In genomic region chr3:32470362-32470761, GRCh38 we compare ENCODE assay signal across 20 cellular contexts. TPM values are rescaled to one million over a fixed set of nuclear protein-coding genes. Genes with fewer than 3 reads are reported as not detected.
DNase-seq lines count a peak whose midpoint lies in the region; ATAC-seq, FAIRE-seq and TF ChIP-seq lines count a peak whose summit lies in the region.
"Had no signal": no experiment of that assay in that cellular context is flagged by ENCODE, and none has a peak within 500 bp of the region (broad histone marks: within the 10 kb centered on the region; RNA-seq: fewer than 3 reads in every experiment).

No MANE protein-coding gene starts in this region.

- H3K36me3 Mint-ChIP-seq in astrocyte (ENCODE audit: low read depth, unreplicated experiment) (peaks cover 15% of the 10 kb centered on the region), osteocyte (ENCODE audit: unreplicated experiment) (peaks cover 15% of the 10 kb centered on the region)

- ATAC-seq in SK-N-SH treated with all-trans-retinoic acid at 6 μM for 48 hours (no peak), HG03460 (IDR thresholded peaks at IDR 0.05; ENCODE audit: unreplicated experiment) (no peak)

- H3K4me1 ChIP-seq in SK-N-SH (ENCODE audit: control insufficient read depth in 1 of 2, insufficient read depth in 2 of 2, low read depth in 1 of 2, low read length in 1 of 2) = peaks cover 0 to 13% of the 10 kb centered on the region in 2 experiments; a peak in 3 of 4 replicates
- H3K4me1 ChIP-seq in GM23248 (ENCODE audit: insufficient read depth) = peaks cover 16% of the 10 kb centered on the region
- H3K4me1 ChIP-seq in astrocyte (ENCODE audit: insufficient read depth, low read length) = peaks cover 20% of the 10 kb centered on the region

- H3K27me3 ChIP-seq in SK-N-SH (ENCODE audit: insufficient read depth) (no peaks in the 10 kb centered on the region), GM23248 (replicated peaks; ENCODE audit: insufficient read depth) (no peaks in the 10 kb centered on the region), astrocyte (ENCODE audit: insufficient read depth, low read length) (no peaks in the 10 kb centered on the region)

- TF ChIP-seq CTCF in SK-N-SH (IDR thresholded peaks at IDR 0.05) (no peak), astrocyte (IDR thresholded peaks at IDR 0.05; ENCODE audit: insufficient read depth, low read depth, low read length) (no peak), osteocyte (IDR thresholded peaks at IDR 0.05) (no peak)

- H3K4me3 ChIP-seq in SK-N-SH (ENCODE audit: low read depth in 2 of 2, low read length in 1 of 2) (no peak overlapping the region), GM23248 (no peak overlapping the region), astrocyte (ENCODE audit: insufficient read depth, low read depth, low read length) (no peak overlapping the region)
- H3K4me3 ChIP-seq: skin epidermis had no signal

- H4K20me1 ChIP-seq in SK-N-SH (ENCODE audit: insufficient read depth) (peaks cover 11% of the 10 kb centered on the region), GM23248 (ENCODE audit: insufficient read depth) (0 out of 2 replicates have a peak, but pooled peaks cover 4% of the 10 kb centered on the region), astrocyte (ENCODE audit: insufficient read depth, low read length) (peaks cover 29% of the 10 kb centered on the region)

- H3K9me2 ChIP-seq in SK-N-SH (no peaks in the 10 kb centered on the region), GM23248 (ENCODE audit: insufficient read depth) (no peaks in the 10 kb centered on the region)

- H3K27me3 Mint-ChIP-seq in astrocyte (ENCODE audit: low read depth, unreplicated experiment) (no peaks in the 10 kb centered on the region), osteocyte (ENCODE audit: unreplicated experiment) (no peaks in the 10 kb centered on the region)
- H3K27me3 Mint-ChIP-seq: brain had no signal

- WGBS in SK-N-SH (ENCODE audit: low lambda C conversion rate) = 91% methylated on average over 5 of the region's 5 CpGs
- WGBS in GM23248 (ENCODE audit: low coverage in 1 of 2, low lambda C conversion rate in 2 of 2, missing lambda C conversion rate in 2 of 2), 2 experiments = 93 to 96% methylated on average over 5 of the region's 5 CpGs

- in situ Hi-C loops in GM23248 (cut with MboI) = loop anchor here (10.0 kb wide), 1 partner anchor 176 kb away; no protein-coding TSS in a partner anchor

- H3F3A ChIP-seq in SK-N-SH (replicated peaks; ENCODE audit: insufficient read depth) (peaks cover 16% of the 10 kb centered on the region), GM23248 (ENCODE audit: insufficient read depth) (peaks cover 20% of the 10 kb centered on the region)

- H3K9me3 Mint-ChIP-seq in astrocyte (ENCODE audit: unreplicated experiment) (no peaks in the 10 kb centered on the region), osteocyte (ENCODE audit: unreplicated experiment) (no peaks in the 10 kb centered on the region)
- H3K9me3 Mint-ChIP-seq: brain had no signal

- CTCF ChIA-PET in SK-N-SH (lab: Yijun Ruan, JAX) = interaction anchor here (0.6 to 4.5 kb wide), 6 partner anchors 12 to 326 kb away, joined by 3 to 98 read pairs (median 4); no protein-coding TSS in a partner anchor

- FAIRE-seq in astrocyte (lab: Jason Lieb, UNC) = no peak

- H3K79me2 ChIP-seq in SK-N-SH (ENCODE audit: insufficient read depth) (peaks cover 5% of the 10 kb centered on the region; the same call in 1 of the 2 replicates), GM23248 (ENCODE audit: insufficient read depth) (no peaks in the 10 kb centered on the region), astrocyte (ENCODE audit: insufficient read depth, low read length) (no peaks in the 10 kb centered on the region)

- H3K27ac ChIP-seq in SK-N-SH (ENCODE audit: low read depth in 2 of 2, low read length in 1 of 2) = peak overlapping the region in 1 of 2 experiments; percentile 66; a peak in 1 of 4 replicates
- no peak overlapping the region for H3K27ac ChIP-seq in GM23248
- H3K27ac ChIP-seq in astrocyte (ENCODE audit: low read depth, low read length) = peak overlapping the region; percentile 71
- H3K27ac ChIP-seq: 22Rv1, C4-2B had no signal

- POLR2A ChIA-PET in SK-N-SH (lab: Yijun Ruan, JAX) = no interaction called here

- DNase-seq in SK-N-SH (no peak), GM23248 (no peak), astrocyte (ENCODE audit: low read depth) (no peak), osteocyte (ENCODE audit: extremely low spot score, unreplicated experiment) (peak; percentile 48), superior temporal gyrus (ENCODE audit: extremely low spot score) (no peak), NCI-H1105 (lab: John Stamatoyannopoulos, UW) (no peak)
- DNase-seq: activated naive CD4-positive, alpha-beta T cell treated with Interleukin-2 at 50 U/mL for 16 hours; DMS79; glutamatergic neuron; GOT3; NCI-H2107; NCI-H526 treated with DMSO at 0.1 percent for 48 hours; posterior cingulate gyrus; stimulated activated CD4-positive, alpha-beta T cell treated with anti-CD3 and anti-CD28 coated beads, Interleukin-4, amount 100 ng/mL, for 24 hours had no signal

- H3K4me3 Mint-ChIP-seq in astrocyte (ENCODE audit: unreplicated experiment) (no peak overlapping the region), osteocyte (ENCODE audit: unreplicated experiment) (no peak overlapping the region)
- H3K4me3 Mint-ChIP-seq: brain had no signal

- 0 out of 2 replicates have a peak overlapping the region, but pooled peaks have one; percentile 40 for H3K4me2 ChIP-seq in SK-N-SH
- peak overlapping the region; percentile 8 for H3K4me2 ChIP-seq in GM23248 (ENCODE audit: unreplicated experiment)
- H3K4me2 ChIP-seq in astrocyte (ENCODE audit: low read length) = peak overlapping the region; percentile 73

- no peak overlapping the region for H3K9ac ChIP-seq in SK-N-SH
- H3K9ac ChIP-seq in GM23248 = no peak overlapping the region
- H3K9ac ChIP-seq in astrocyte (ENCODE audit: low read length) = no peak overlapping the region

- H3K4me1 Mint-ChIP-seq in astrocyte (ENCODE audit: low read depth, unreplicated experiment) (peaks cover 14% of the 10 kb centered on the region), osteocyte (ENCODE audit: unreplicated experiment) (peaks cover 29% of the 10 kb centered on the region)

- H3K9me3 ChIP-seq in SK-N-SH (no peaks in the 10 kb centered on the region), GM23248 (ENCODE audit: low read depth) (no peaks in the 10 kb centered on the region), astrocyte (ENCODE audit: insufficient read depth, low read depth, low read length) (no peaks in the 10 kb centered on the region)

- TF ChIP-seq EP300 in SK-N-SH (IDR thresholded peaks at IDR 0.05; ENCODE audit: borderline replicate concordance in 1 of 2, low read depth in 1 of 2, low read length in 1 of 2) = no peak

- peaks cover 5 to 16% of the 10 kb centered on the region in 2 experiments for H3K36me3 ChIP-seq in SK-N-SH (replicated peaks in 1 of 2; ENCODE audit: control insufficient read depth in 1 of 2, insufficient read depth in 2 of 2, low read length in 1 of 2)
- no peaks in the 10 kb centered on the region for H3K36me3 ChIP-seq in GM23248 (ENCODE audit: low read depth)
- H3K36me3 ChIP-seq in astrocyte (ENCODE audit: insufficient read depth, low read length) = no peaks in the 10 kb centered on the region

- no peak for TF ChIP-seq RAD21 in SK-N-SH (IDR thresholded peaks at IDR 0.05; ENCODE audit: low read length)

- no peak overlapping the region for H3K27ac Mint-ChIP-seq in astrocyte (ENCODE audit: unreplicated experiment)
- peak overlapping the region; percentile 41 for H3K27ac Mint-ChIP-seq in osteocyte (ENCODE audit: unreplicated experiment)
- H3K27ac Mint-ChIP-seq: brain had no signal

- no peak overlapping the region for H2AFZ ChIP-seq in SK-N-SH (ENCODE audit: low read depth)
- H2AFZ ChIP-seq in GM23248 = no peak overlapping the region
- H2AFZ ChIP-seq in astrocyte (ENCODE audit: low read depth, low read length) = no peak overlapping the region

TF ChIP-seq in SK-N-SH, 30 proteins besides CTCF, POLR2A, EP300 and RAD21:
- no peak for TF ChIP-seq POLR2AphosphoS5 (IDR thresholded peaks at IDR 0.05; ENCODE audit: low read depth, low read length)
- no peak for TF ChIP-seq JUND (IDR thresholded peaks at IDR 0.05)
- no peak for TF ChIP-seq EZH2phosphoT487 (IDR thresholded peaks at IDR 0.05; ENCODE audit: borderline replicate concordance, low read depth)
- TF ChIP-seq TAF1 (IDR thresholded peaks at IDR 0.05; ENCODE audit: borderline replicate concordance, low read depth, low read length) = no peak
- TF ChIP-seq NFIC (IDR thresholded peaks at IDR 0.05; ENCODE audit: borderline replicate concordance) = no peak
- TF ChIP-seq TCF12 (IDR thresholded peaks at IDR 0.05) = no peak
- no peak for TF ChIP-seq RFX5 (IDR thresholded peaks at IDR 0.05; ENCODE audit: low read length)
- TF ChIP-seq MXI1 (IDR thresholded peaks at IDR 0.05; ENCODE audit: low read depth, low read length) = no peak
- TF ChIP-seq GABPA (IDR thresholded peaks at IDR 0.05; ENCODE audit: low read depth) = no peak
TF ChIP-seq in SK-N-SH: peak in this region for 0.

TF ChIP-seq in SK-N-SH treated with all-trans-retinoic acid at 6 μM for 48 hours, 23 proteins besides CTCF, POLR2A, EP300 and RAD21:
- no peak for TF ChIP-seq PPARA (CRISPR knock-in tag; IDR thresholded peaks at IDR 0.05; ENCODE audit: borderline replicate concordance)
- no peak for TF ChIP-seq ESRRG (CRISPR knock-in tag; IDR thresholded peaks at IDR 0.05)
- TF ChIP-seq ZNF8 (CRISPR knock-in tag; IDR thresholded peaks at IDR 0.05) = no peak
- TF ChIP-seq ISL1 (CRISPR knock-in tag; IDR thresholded peaks at IDR 0.05) = no peak
- no peak for TF ChIP-seq ZNF70 (CRISPR knock-in tag; IDR thresholded peaks at IDR 0.05)
- TF ChIP-seq ZFP30 (CRISPR knock-in tag; IDR thresholded peaks at IDR 0.05) = no peak
- TF ChIP-seq ZC3H10 (CRISPR knock-in tag; IDR thresholded peaks at IDR 0.05) = no peak

RNA-seq across cellular contexts. Expression of gene CMTM6, which starts 32.3 kb away (rescaled TPM):
- polyA plus RNA-seq in SK-N-SH (2012; rRNA removed) (29.8 and 37.8 TPM in 2 replicates), GM23248 (2016; fragmentation: Nextera tagmentation; extraction: Ambion mirVana) (78.6 and 82.9 TPM in 2 replicates)
- polyA plus RNA-seq in SK-N-SH (2012; cell fraction: cytosol; rRNA removed) = 54.7 and 70.8 TPM in 2 replicates
- polyA plus RNA-seq in SK-N-SH (2012; cell fraction: nucleus; rRNA removed) = 5.2 and 13.8 TPM in 2 replicates
- total RNA-seq in GM23248 (2014; rRNA removed; shearing (Covaris generic)) = 91.7 and 104 TPM in 2 replicates
- total RNA-seq in astrocyte (52.2 and 53.6 TPM in 2 replicates), osteocyte (60.4 and 61.5 TPM in 2 replicates)

Comparison
In these comparisons a context has a peak if more than half of its experiments do, and no peak if none do; other contexts are left out.
1. H3K4me2 ChIP-seq: peak in every context shown above with its lines; median percentile 73 in astrocyte; 40 in SK-N-SH; 8 in GM23248.